ENCODE assay signal across 22 cellular contexts in the genomic region with DNA sequence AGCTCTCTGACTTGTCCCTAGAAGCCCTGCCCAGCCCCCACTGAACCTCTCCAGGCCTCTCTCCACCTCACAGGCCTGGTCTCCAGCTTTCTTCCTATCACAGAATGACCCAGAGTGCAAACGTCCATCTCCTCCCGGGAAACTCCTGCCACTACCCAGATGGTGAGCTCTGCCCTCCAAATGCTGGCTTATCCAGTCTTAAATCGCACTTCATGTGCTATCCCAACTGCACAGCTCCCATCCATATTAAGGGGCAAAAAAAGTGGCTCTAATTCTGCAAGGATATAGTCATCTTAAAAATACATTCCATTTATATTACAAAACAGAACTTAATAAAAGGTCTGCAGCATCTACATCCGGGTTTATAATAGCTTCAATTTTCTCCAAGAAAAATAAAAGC.
A peak's percentile ranks its signal among the peaks of the same experiment; 100 is the strongest.
DNase-seq lines count a peak whose midpoint lies in the region; ATAC-seq and TF ChIP-seq lines count a peak whose summit lies in the region.
"Had no signal": no experiment of that assay in that cellular context is flagged by ENCODE, and none has a peak within 500 bp of the region (broad histone marks: within the 10 kb centered on the region; RNA-seq: fewer than 3 reads in every experiment).

No MANE protein-coding gene starts in this region.

- no TSS peak for BruUV-seq in mammary epithelial cell (replicated peaks; lab: Mats Ljungman, UMichigan)

- no peak overlapping the region for H3K9ac ChIP-seq in GM23248
- no peak overlapping the region for H3K9ac ChIP-seq in mammary epithelial cell (ENCODE audit: insufficient read depth, low read length)

- H3K4me2 ChIP-seq in GM23248 (ENCODE audit: unreplicated experiment) (peak overlapping the region; percentile 55), mammary epithelial cell (ENCODE audit: insufficient read depth, low read depth, low read length) (no peak overlapping the region)

- H3K4me3 ChIP-seq in GM23248, result no peak overlapping the region
- H3K4me3 ChIP-seq in ascending aorta, result no peak overlapping the region
- no peak overlapping the region for H3K4me3 ChIP-seq in fibroblast of pulmonary artery (replicated peaks; ENCODE audit: low read depth, low read length)
- no peak overlapping the region for H3K4me3 ChIP-seq in thoracic aorta
- H3K4me3 ChIP-seq in mammary epithelial cell (replicated peaks in 1 of 3; ENCODE audit: insufficient read depth in 1 of 3, low read depth in 2 of 3, low read length in 3 of 3), result no peak overlapping the region
- H3K4me3 ChIP-seq: cardiac muscle cell, heart right ventricle, SJCRH30, thyroid gland had no signal

- in situ Hi-C loops in GM23248 (cut with MboI), result no loop called here
- in situ Hi-C loops in mammary epithelial cell (cut with MboI; ENCODE audit: low sequenced_read_pairs in 2 of 2), result no loop called here

- peaks cover 12% of the 10 kb centered on the region for H3F3A ChIP-seq in GM23248 (ENCODE audit: insufficient read depth)

- WGBS in GM23248 (ENCODE audit: low coverage in 1 of 2, low lambda C conversion rate in 2 of 2, missing lambda C conversion rate in 2 of 2), 2 experiments, result 41 to 43% methylated on average over 4 of the region's 4 CpGs
- WGBS in mammary epithelial cell (ENCODE audit: low coverage, missing lambda C conversion rate), result 78% methylated on average over 4 of the region's 4 CpGs

- H3K36me3 ChIP-seq in GM23248 (ENCODE audit: low read depth), result no peaks in the 10 kb centered on the region
- no peaks in the 10 kb centered on the region for H3K36me3 ChIP-seq in ascending aorta
- no peaks in the 10 kb centered on the region for H3K36me3 ChIP-seq in thoracic aorta
- H3K36me3 ChIP-seq in mammary epithelial cell (ENCODE audit: insufficient read depth, low read length), result no peaks in the 10 kb centered on the region
- H3K36me3 ChIP-seq: cardiac muscle cell, heart right ventricle, SJCRH30, thyroid gland had no signal

- peak; percentile 63 for DNase-seq in GM23248
- DNase-seq in ascending aorta (ENCODE audit: low spot score in 2 of 2), result peak in 1 of 2 donors; percentile 70
- peak; percentile 35 for DNase-seq in fibroblast of pulmonary artery (ENCODE audit: low read depth)
- DNase-seq in thoracic aorta (ENCODE audit: low spot score), result no peak
- no peak for DNase-seq in mammary epithelial cell
- DNase-seq in stimulated activated CD4-positive, alpha-beta T cell treated with anti-CD3 and anti-CD28 coated beads, Interleukin-15, amount 100 ng/mL, for 24 hours, result no peak
- DNase-seq in NCI-H748 treated with DMSO at 0.1 percent for 48 hours (lab: John Stamatoyannopoulos, UW), result no peak
- DNase-seq: activated CD4-positive, alpha-beta T cell treated with anti-CD3 and anti-CD28 coated beads for 36 hours; activated naive CD4-positive, alpha-beta T cell treated with Interleukin-2 at 50 U/mL for 16 hours; activated T-cell treated with anti-CD3 and anti-CD28 coated beads, Interleukin-2, amount 50 U/mL, for 24 hours; CD4-positive, alpha-beta T cell; dermis blood vessel endothelial cell; heart right ventricle; left cardiac atrium; NCI-H524 treated with DMSO at 0.1 percent for 48 hours; SJCRH30; small intestine; stimulated activated CD4-positive, alpha-beta T cell treated with anti-CD3 and anti-CD28 coated beads, Interleukin-4, amount 100 ng/mL, for 1 hour; stimulated activated naive CD8-positive, alpha-beta T cell treated with anti-CD3 and anti-CD28 coated beads, Interleukin-15, Interleukin-2, amounts not matched to agents 100 U/mL and 50 U/mL, for 24 hours; thyroid gland had no signal

- H3K27ac ChIP-seq in GM23248 (peak overlapping the region; percentile 38; the same call in 1 of the 2 replicates), ascending aorta (peak overlapping the region; percentile 83 to 85), thoracic aorta (peak overlapping the region; percentile 82 to 96), mammary epithelial cell (ENCODE audit: insufficient read depth, low read depth, low read length) (no peak overlapping the region)
- H3K27ac ChIP-seq: cardiac muscle cell, heart right ventricle, SJCRH30, thyroid gland had no signal

- dilution Hi-C loops in mammary epithelial cell (cut with HindIII; ENCODE audit: low sequenced_read_pairs), result no loop called here

- intact Hi-C loops in ascending aorta (cut with DNase I) (loop anchor here (2.0 to 5.0 kb wide), 2 partner anchors 21 to 35 kb away; no protein-coding TSS in a partner anchor), mammary epithelial cell (cut with micrococcal nuclease) (no loop called here)

- H3K4me1 ChIP-seq in GM23248 (ENCODE audit: insufficient read depth), result peaks cover 33% of the 10 kb centered on the region
- peaks cover 0 to 19% of the 10 kb centered on the region in 2 donors for H3K4me1 ChIP-seq in ascending aorta
- H3K4me1 ChIP-seq in thoracic aorta (ENCODE audit: control insufficient read depth in 1 of 2, low read depth in 2 of 2), result peaks cover 12 to 52% of the 10 kb centered on the region in 2 donors
- no peaks in the 10 kb centered on the region for H3K4me1 ChIP-seq in mammary epithelial cell (ENCODE audit: insufficient read depth, low read length)
- H3K4me1 ChIP-seq: SJCRH30 had no signal

- H3K79me2 ChIP-seq in GM23248 (ENCODE audit: insufficient read depth) (no peaks in the 10 kb centered on the region), mammary epithelial cell (ENCODE audit: insufficient read depth, low read length) (no peaks in the 10 kb centered on the region)

- no peaks in the 10 kb centered on the region for H3K9me3 ChIP-seq in GM23248 (ENCODE audit: low read depth)
- no peaks in the 10 kb centered on the region for H3K9me3 ChIP-seq in ascending aorta
- H3K9me3 ChIP-seq in thoracic aorta, result no peaks in the 10 kb centered on the region
- no peaks in the 10 kb centered on the region for H3K9me3 ChIP-seq in mammary epithelial cell (replicated peaks; ENCODE audit: insufficient read depth, low read length)
- H3K9me3 ChIP-seq: heart right ventricle, thyroid gland had no signal

- H3K9me2 ChIP-seq in GM23248 (ENCODE audit: insufficient read depth), result no peaks in the 10 kb centered on the region

- H3K27me3 ChIP-seq in GM23248 (replicated peaks; ENCODE audit: insufficient read depth) (no peaks in the 10 kb centered on the region), ascending aorta (no peaks in the 10 kb centered on the region), thoracic aorta (replicated peaks; ENCODE audit: insufficient read depth) (no peaks in the 10 kb centered on the region), mammary epithelial cell (ENCODE audit: insufficient read depth, low read length) (no peaks in the 10 kb centered on the region)
- H3K27me3 ChIP-seq: cardiac muscle cell, heart right ventricle, SJCRH30, thyroid gland had no signal

- TF ChIP-seq CTCF in ascending aorta (IDR thresholded peaks at IDR 0.05), result no peak
- no peak for TF ChIP-seq CTCF in fibroblast of pulmonary artery (IDR thresholded peaks at IDR 0.05; ENCODE audit: low read length, missing control alignments)
- TF ChIP-seq CTCF in thoracic aorta (IDR thresholded peaks at IDR 0.05), result no peak
- TF ChIP-seq CTCF in mammary epithelial cell (conservative IDR thresholded peaks at IDR 0.05 in 1 of 2, IDR thresholded peaks at IDR 0.05 in 1 of 2; ENCODE audit: extremely low read depth in 1 of 2, insufficient read depth in 1 of 2, low read depth in 1 of 2, low read length in 2 of 2), result no peak

- CTCF ChIA-PET in mammary epithelial cell (lab: Charles Lee; ENCODE audit: low non-redundant PET), result no interaction called here

- H2AFZ ChIP-seq in GM23248, result peak overlapping the region; percentile 69
- H2AFZ ChIP-seq in mammary epithelial cell (ENCODE audit: low read depth, low read length), result no peak overlapping the region

- ATAC-seq in thoracic aorta (ENCODE audit: insufficient number of reproducible peaks, low FRiP score, low read depth) (peak; percentile 79), HG03196 (IDR thresholded peaks at IDR 0.05; ENCODE audit: unreplicated experiment) (no peak)
- ATAC-seq: activated CD4-positive, alpha-beta T cell treated with anti-CD3 and anti-CD28 coated beads for 36 hours; heart right ventricle; left cardiac atrium; stimulated activated naive CD8-positive, alpha-beta T cell treated with anti-CD3 and anti-CD28 coated beads, Interleukin-15, Interleukin-2, amounts not matched to agents 100 U/mL and 50 U/mL, for 24 hours had no signal

- H4K20me1 ChIP-seq in GM23248 (ENCODE audit: insufficient read depth) (no peaks in the 10 kb centered on the region), mammary epithelial cell (ENCODE audit: insufficient read depth, low read length) (no peaks in the 10 kb centered on the region)

Comparison
In these comparisons a context has a peak if more than half of its experiments do, and no peak if none do; other contexts are left out.
1. DNase-seq: peak in GM23248 (single experiment) and fibroblast of pulmonary artery (single experiment); none in thoracic aorta (single experiment), mammary epithelial cell (single experiment), stimulated activated CD4-positive, alpha-beta T cell treated with anti-CD3 and anti-CD28 coated beads, Interleukin-15, amount 100 ng/mL, for 24 hours (single experiment) and NCI-H748 treated with DMSO at 0.1 percent for 48 hours (single experiment).